11 cellular contexts compared by ENCODE assay signal in the genomic region with DNA sequence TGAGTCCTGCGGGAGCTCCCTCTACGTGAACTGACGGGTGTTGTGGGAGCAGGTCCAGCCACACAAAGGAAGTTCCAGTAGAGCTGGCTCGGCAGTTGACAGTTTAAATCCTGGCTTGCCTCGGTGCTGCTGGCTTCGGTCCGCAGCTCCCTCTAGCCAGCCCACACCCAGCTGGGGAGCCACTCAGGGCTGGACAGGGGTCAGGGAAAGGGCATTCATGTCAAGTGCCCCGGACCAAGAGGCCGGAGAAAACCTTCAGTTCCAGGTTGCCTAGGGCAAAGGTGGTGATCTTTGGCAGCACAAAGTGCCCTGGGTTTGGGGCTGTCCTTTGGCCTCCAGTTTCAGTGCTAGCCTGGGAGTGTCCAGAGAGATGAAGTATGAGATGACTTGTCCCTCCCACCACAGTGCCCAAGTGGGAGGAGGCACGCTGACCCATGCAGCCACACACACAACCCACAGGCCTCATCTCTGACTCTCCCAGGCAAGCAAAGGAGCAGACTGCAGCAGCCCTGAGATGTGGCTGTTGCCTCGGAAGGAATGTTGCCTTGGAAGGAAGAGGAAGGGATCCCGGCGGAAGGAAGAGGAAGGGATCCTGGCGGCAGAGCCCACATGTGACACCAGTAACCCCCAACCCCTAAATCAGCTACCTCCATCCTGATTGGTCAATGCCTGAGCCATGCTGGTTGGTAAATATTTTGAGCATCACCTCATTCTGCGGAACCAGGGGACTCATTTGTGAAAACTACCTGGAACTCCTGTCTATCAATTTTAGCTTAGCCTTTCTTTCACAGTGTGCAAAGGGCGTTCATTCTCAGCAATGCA. TPM values are rescaled to one million over a fixed set of nuclear protein-coding genes. Genes with fewer than 3 reads are reported as not detected.
DNase-seq lines count a peak whose midpoint lies in the region; TF ChIP-seq lines count a peak whose summit lies in the region.
"Had no signal": no experiment of that assay in that cellular context is flagged by ENCODE, and none has a peak within 500 bp of the region (broad histone marks: within the 10 kb centered on the region; RNA-seq: fewer than 3 reads in every experiment).

No MANE protein-coding gene starts in this region.

- in situ Hi-C loops in GM13977 (cut with MboI; ENCODE audit: low pct_unique_long_range_greater_than_20kb, low sequenced_read_pairs, unreplicated experiment): no loop called here

- H3K9me3 ChIP-seq in colonic mucosa: no peaks in the 10 kb centered on the region
- H3K9me3 ChIP-seq in liver (ENCODE audit: control insufficient read depth in 4 of 4, low read length in 3 of 4): no peaks in the 10 kb centered on the region
- no peaks in the 10 kb centered on the region for H3K9me3 ChIP-seq in subcutaneous abdominal adipose tissue (ENCODE audit: control insufficient read depth in 5 of 5, low read length in 5 of 5)

- peak; percentile 65 to 71 for TF ChIP-seq RAD21 in liver (IDR thresholded peaks at IDR 0.05)

- H3K36me3 ChIP-seq in colonic mucosa (peaks cover 1% of the 10 kb centered on the region), liver (ENCODE audit: control insufficient read depth in 4 of 4, insufficient read depth in 3 of 4, low read depth in 1 of 4, low read length in 3 of 4) (peaks cover under 1 to 9% (median 6%) of the 10 kb centered on the region in 4 donors), subcutaneous abdominal adipose tissue (ENCODE audit: control insufficient read depth in 5 of 5, insufficient read depth in 5 of 5, low read length in 5 of 5) (peaks cover 6 to 22% (median 13%) of the 10 kb centered on the region in 5 donors)

- no peak overlapping the region for H3K4me3 ChIP-seq in colonic mucosa
- H3K4me3 ChIP-seq in liver (ENCODE audit: low read depth in 1 of 3, low read length in 3 of 3): no peak overlapping the region
- peak overlapping the region in 2 of 5 donors; percentile 15 to 30 for H3K4me3 ChIP-seq in subcutaneous abdominal adipose tissue (ENCODE audit: low read depth in 1 of 5, low read length in 5 of 5)
- H3K4me3 ChIP-seq: GM12878 had no signal

- H3K27me3 ChIP-seq in colonic mucosa (no peaks in the 10 kb centered on the region), liver (ENCODE audit: control insufficient read depth in 4 of 4, insufficient read depth in 4 of 4, low read length in 3 of 4) (no peaks in the 10 kb centered on the region), subcutaneous abdominal adipose tissue (ENCODE audit: control insufficient read depth in 5 of 5, insufficient read depth in 4 of 5, low read length in 5 of 5) (no peaks in the 10 kb centered on the region)

- peak overlapping the region in 1 of 2 donors; percentile 1 for H3K9ac ChIP-seq in colonic mucosa (ENCODE audit: low read depth in 2 of 2, low read length in 2 of 2)
- no peak overlapping the region for H3K9ac ChIP-seq in liver (ENCODE audit: low read depth in 1 of 2, low read length in 2 of 2)
- peak overlapping the region in 2 of 5 donors; percentile 0 to 52 for H3K9ac ChIP-seq in subcutaneous abdominal adipose tissue (ENCODE audit: low read length in 5 of 5)

- DNase-seq in HK-2 (ENCODE audit: unreplicated experiment) (peak; percentile 34), colonic mucosa (peak; percentile 53), DMS 273 (lab: John Stamatoyannopoulos, UW; ENCODE audit: unreplicated experiment) (no peak), HPDE6-E6E7 (ENCODE audit: extremely low spot score) (no peak), SIG-M5 (lab: John Stamatoyannopoulos, UW) (no peak), GM13977 (ENCODE audit: low spot score) (no peak)
- DNase-seq: activated CD4-positive, alpha-beta memory T cell treated with anti-CD3 and anti-CD28 coated beads for 36 hours; NCI-H2227 treated with DMSO at 0.1 percent for 48 hours had no signal

- H3K4me1 ChIP-seq in colonic mucosa (peaks cover 7% of the 10 kb centered on the region), liver (ENCODE audit: control insufficient read depth in 4 of 4, insufficient read depth in 4 of 4, low read length in 3 of 4) (peaks cover 15 to 38% (median 29%) of the 10 kb centered on the region in 4 donors), subcutaneous abdominal adipose tissue (ENCODE audit: control insufficient read depth in 5 of 5, insufficient read depth in 5 of 5, low read length in 5 of 5) (peaks cover 15 to 33% (median 29%) of the 10 kb centered on the region in 5 donors)

- WGBS in liver: 33% methylated on average over 16 of the region's 16 CpGs

- peak overlapping the region; percentile 19 for H3K27ac ChIP-seq in colonic mucosa
- peak overlapping the region; percentile 28 for H3K27ac ChIP-seq in liver (ENCODE audit: low read depth in 1 of 2, low read length in 2 of 2)
- H3K27ac ChIP-seq in subcutaneous abdominal adipose tissue (ENCODE audit: low read depth, low read length): peak overlapping the region; percentile 51

- intact Hi-C loops in colonic mucosa (cut with DNase I): no loop called here

- TF ChIP-seq CTCF in colonic mucosa (IDR thresholded peaks at IDR 0.05): no peak
- TF ChIP-seq CTCF in liver (IDR thresholded peaks at IDR 0.05; ENCODE audit: low read depth, low read length, missing input control): no peak
- TF ChIP-seq CTCF in GM13977 (IDR thresholded peaks at IDR 0.05; ENCODE audit: extremely low read depth, insufficient read depth, missing control alignments): no peak

TF ChIP-seq in liver, 16 proteins besides CTCF, POLR2A, EP300 and RAD21:
- TF ChIP-seq SP1 (IDR thresholded peaks at IDR 0.05): peak; percentile 99
- peak in 1 of 2 donors; percentile 73 for TF ChIP-seq GABPA (IDR thresholded peaks at IDR 0.05 in 1 of 2, conservative IDR thresholded peaks at IDR 0.05 in 1 of 2)
- peak; percentile 83 for TF ChIP-seq YY1 (IDR thresholded peaks at IDR 0.05)
- peak; percentile 100 for TF ChIP-seq NR2F2 (IDR thresholded peaks at IDR 0.05)
- TF ChIP-seq HNF4G (IDR thresholded peaks at IDR 0.05): peak; percentile 99
- TF ChIP-seq EGR1 (IDR thresholded peaks at IDR 0.05; ENCODE audit: low read depth in 2 of 2): peak in 1 of 2 donors; percentile 56
- TF ChIP-seq, protein P1, sequence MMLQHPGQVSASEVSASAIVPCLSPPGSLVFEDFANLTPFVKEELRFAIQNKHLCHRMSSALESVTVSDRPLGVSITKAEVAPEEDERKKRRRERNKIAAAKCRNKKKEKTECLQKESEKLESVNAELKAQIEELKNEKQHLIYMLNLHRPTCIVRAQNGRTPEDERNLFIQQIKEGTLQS (IDR thresholded peaks at IDR 0.05): peak; percentile 33
- TF ChIP-seq RXRA (IDR thresholded peaks at IDR 0.05): peak; percentile 100
- peak; percentile 89 for TF ChIP-seq FOXA1 (IDR thresholded peaks at IDR 0.05)
- TF ChIP-seq, protein P2, sequence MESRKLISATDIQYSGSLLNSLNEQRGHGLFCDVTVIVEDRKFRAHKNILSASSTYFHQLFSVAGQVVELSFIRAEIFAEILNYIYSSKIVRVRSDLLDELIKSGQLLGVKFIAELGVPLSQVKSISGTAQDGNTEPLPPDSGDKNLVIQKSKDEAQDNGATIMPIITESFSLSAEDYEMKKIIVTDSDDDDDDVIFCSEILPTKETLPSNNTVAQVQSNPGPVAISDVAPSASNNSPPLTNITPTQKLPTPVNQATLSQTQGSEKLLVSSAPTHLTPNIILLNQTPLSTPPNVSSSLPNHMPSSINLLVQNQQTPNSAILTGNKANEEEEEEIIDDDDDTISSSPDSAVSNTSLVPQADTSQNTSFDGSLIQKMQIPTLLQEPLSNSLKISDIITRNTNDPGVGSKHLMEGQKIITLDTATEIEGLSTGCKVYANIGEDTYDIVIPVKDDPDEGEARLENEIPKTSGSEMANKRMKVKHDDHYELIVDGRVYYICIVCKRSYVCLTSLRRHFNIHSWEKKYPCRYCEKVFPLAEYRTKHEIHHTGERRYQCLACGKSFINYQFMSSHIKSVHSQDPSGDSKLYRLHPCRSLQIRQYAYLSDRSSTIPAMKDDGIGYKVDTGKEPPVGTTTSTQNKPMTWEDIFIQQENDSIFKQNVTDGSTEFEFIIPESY (IDR thresholded peaks at IDR 0.05): peak; percentile 94
- TF ChIP-seq, protein P3, sequence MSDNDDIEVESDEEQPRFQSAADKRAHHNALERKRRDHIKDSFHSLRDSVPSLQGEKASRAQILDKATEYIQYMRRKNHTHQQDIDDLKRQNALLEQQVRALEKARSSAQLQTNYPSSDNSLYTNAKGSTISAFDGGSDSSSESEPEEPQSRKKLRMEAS (IDR thresholded peaks at IDR 0.05): peak; percentile 92
- TF ChIP-seq TAF1 (conservative IDR thresholded peaks at IDR 0.05): peak; percentile 49
- TF ChIP-seq HNF4A (conservative IDR thresholded peaks at IDR 0.05): peak; percentile 99 to 100
- TF ChIP-seq, protein P4, sequence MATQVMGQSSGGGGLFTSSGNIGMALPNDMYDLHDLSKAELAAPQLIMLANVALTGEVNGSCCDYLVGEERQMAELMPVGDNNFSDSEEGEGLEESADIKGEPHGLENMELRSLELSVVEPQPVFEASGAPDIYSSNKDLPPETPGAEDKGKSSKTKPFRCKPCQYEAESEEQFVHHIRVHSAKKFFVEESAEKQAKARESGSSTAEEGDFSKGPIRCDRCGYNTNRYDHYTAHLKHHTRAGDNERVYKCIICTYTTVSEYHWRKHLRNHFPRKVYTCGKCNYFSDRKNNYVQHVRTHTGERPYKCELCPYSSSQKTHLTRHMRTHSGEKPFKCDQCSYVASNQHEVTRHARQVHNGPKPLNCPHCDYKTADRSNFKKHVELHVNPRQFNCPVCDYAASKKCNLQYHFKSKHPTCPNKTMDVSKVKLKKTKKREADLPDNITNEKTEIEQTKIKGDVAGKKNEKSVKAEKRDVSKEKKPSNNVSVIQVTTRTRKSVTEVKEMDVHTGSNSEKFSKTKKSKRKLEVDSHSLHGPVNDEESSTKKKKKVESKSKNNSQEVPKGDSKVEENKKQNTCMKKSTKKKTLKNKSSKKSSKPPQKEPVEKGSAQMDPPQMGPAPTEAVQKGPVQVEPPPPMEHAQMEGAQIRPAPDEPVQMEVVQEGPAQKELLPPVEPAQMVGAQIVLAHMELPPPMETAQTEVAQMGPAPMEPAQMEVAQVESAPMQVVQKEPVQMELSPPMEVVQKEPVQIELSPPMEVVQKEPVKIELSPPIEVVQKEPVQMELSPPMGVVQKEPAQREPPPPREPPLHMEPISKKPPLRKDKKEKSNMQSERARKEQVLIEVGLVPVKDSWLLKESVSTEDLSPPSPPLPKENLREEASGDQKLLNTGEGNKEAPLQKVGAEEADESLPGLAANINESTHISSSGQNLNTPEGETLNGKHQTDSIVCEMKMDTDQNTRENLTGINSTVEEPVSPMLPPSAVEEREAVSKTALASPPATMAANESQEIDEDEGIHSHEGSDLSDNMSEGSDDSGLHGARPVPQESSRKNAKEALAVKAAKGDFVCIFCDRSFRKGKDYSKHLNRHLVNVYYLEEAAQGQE (IDR thresholded peaks at IDR 0.05): peak; percentile 78
- TF ChIP-seq JUND (IDR thresholded peaks at IDR 0.05): peak; percentile 62 to 95
- TF ChIP-seq FOXA2 (IDR thresholded peaks at IDR 0.05): peak; percentile 72

RNA-seq across cellular contexts. Expression of a gene that starts 13.9 kb away (rescaled TPM):
- total RNA-seq in colonic mucosa (100 to 1,000 TPM; 216 to 567 TPM), liver (100 to 1,000 TPM in 1 of 2 donors, 10 to 100 TPM in 1; 88.8 to 182 TPM)
- polyA plus RNA-seq in liver: 100 to 1,000 TPM; 150 to 227 TPM

RNA-seq across cellular contexts. Expression of a gene that starts 52.4 kb away (rescaled TPM):
- 1 to 10 TPM in 1 of 2 donors, under 1 TPM in 1; 0.45 to 5.4 TPM for total RNA-seq in colonic mucosa
- total RNA-seq in liver: not detected
- under 1 TPM in 1 of 2 donors, not detected in 1; 0.03 TPM for polyA plus RNA-seq in liver
- total RNA-seq: activated CD4-positive, alpha-beta memory T cell treated with anti-CD3 and anti-CD28 coated beads for 36 hours; GM12878 had no signal

Comparison
In these comparisons a context has a peak if more than half of its experiments do, and no peak if none do; other contexts are left out.
1. DNase-seq: peak in HK-2 (single experiment) and colonic mucosa (single experiment); none in DMS 273 (single experiment), HPDE6-E6E7 (single experiment), SIG-M5 (single experiment) and GM13977 (single experiment).
2. Peak in every context shown above with its lines, with median percentiles within 50 percentile points of each other: H3K27ac ChIP-seq.